Comparison of ENCODE assay signal across 8 cellular contexts in genomic region chr10:100186253-100186780, GRCh38. TPM values are rescaled to one million over a fixed set of nuclear protein-coding genes. Genes with fewer than 3 reads are reported as not detected.
DNase-seq lines count a peak whose midpoint lies in the region; ATAC-seq and TF ChIP-seq lines count a peak whose summit lies in the region.

No MANE protein-coding gene starts in this region.

- H4K91ac ChIP-seq in trophoblast cell (ENCODE audit: low read depth, low read length), result peak overlapping the region; percentile 23

- H3K27me3 ChIP-seq in trophoblast cell (ENCODE audit: insufficient read depth, low read length), result no peaks in the 10 kb centered on the region

- peak overlapping the region; percentile 37 for H3K27ac ChIP-seq in trophoblast cell (ENCODE audit: low read depth, low read length)

- peak overlapping the region; percentile 86 for H4K8ac ChIP-seq in trophoblast cell (ENCODE audit: low read depth, low read length)

- no peak overlapping the region for H3K4ac ChIP-seq in trophoblast cell (ENCODE audit: low read depth, low read length)

- peak overlapping the region; percentile 98 for H3K4me3 Mint-ChIP-seq in T-helper 2 cell treated with Interferon-gamma antibody and Interleukin-4, amounts not matched to agents 5 μg/mL and 100 μg/mL, for 36 hours
- H3K4me3 Mint-ChIP-seq in glutamatergic neuron (ENCODE audit: unreplicated experiment), result peak overlapping the region; percentile 99

- no peak for TF ChIP-seq CTCF in glutamatergic neuron (IDR thresholded peaks at IDR 0.05; ENCODE audit: partially characterized antibody, unreplicated experiment)

- H3K27ac Mint-ChIP-seq in T-helper 2 cell treated with Interferon-gamma antibody and Interleukin-4, amounts not matched to agents 5 μg/mL and 100 μg/mL, for 36 hours, result peak overlapping the region; percentile 95
- H3K27ac Mint-ChIP-seq in glutamatergic neuron (ENCODE audit: unreplicated experiment), result peak overlapping the region; percentile 94

- peak overlapping the region; percentile 72 for H3K9ac ChIP-seq in trophoblast cell (ENCODE audit: low read length)

- H3K14ac ChIP-seq in trophoblast cell (ENCODE audit: low read length), result peak overlapping the region; percentile 19

- H2BK120ac ChIP-seq in trophoblast cell (ENCODE audit: insufficient read depth, low read length, poor library complexity), result no peak overlapping the region

- H3K4me3 ChIP-seq in Jurkat, Clone E6-1 (ENCODE audit: low read length), result peak overlapping the region; percentile 98
- peak overlapping the region; percentile 89 for H3K4me3 ChIP-seq in trophoblast cell (ENCODE audit: low read depth, low read length)

- peak overlapping the region; percentile 78 for H3K4me2 ChIP-seq in trophoblast cell (ENCODE audit: low read length)

- peak; percentile 62 for ATAC-seq in GM21723 (IDR thresholded peaks at IDR 0.05; ENCODE audit: unreplicated experiment)

- H4K12ac ChIP-seq in trophoblast cell (ENCODE audit: low read depth, low read length), result peak overlapping the region; percentile 40

- H3K36me3 ChIP-seq in trophoblast cell (ENCODE audit: control insufficient read depth in 1 of 2, insufficient read depth in 2 of 2, low read length in 2 of 2), result peaks cover 3 to 10% of the 10 kb centered on the region in 2 experiments

- peak overlapping the region; percentile 32 for H2AFZ ChIP-seq in trophoblast cell (ENCODE audit: insufficient read depth, low read length, poor library complexity)

- H3K36me3 Mint-ChIP-seq in T-helper 2 cell treated with Interferon-gamma antibody and Interleukin-4, amounts not matched to agents 5 μg/mL and 100 μg/mL, for 36 hours (ENCODE audit: low read depth), result peaks cover 54% of the 10 kb centered on the region
- H3K36me3 Mint-ChIP-seq in glutamatergic neuron (ENCODE audit: unreplicated experiment), result no peaks in the 10 kb centered on the region

- no peak for DNase-seq in T-helper 2 cell treated with Interferon-gamma antibody and Interleukin-4, amounts not matched to agents 5 μg/mL and 100 μg/mL, for 36 hours (ENCODE audit: low spot score)
- no peak for DNase-seq in T-helper 2 cell
- no peak for DNase-seq in Jurkat, Clone E6-1 (ENCODE audit: low read depth, low spot score)
- DNase-seq in activated T-cell treated with anti-CD3 and anti-CD28 coated beads for 4 hours, result peak; percentile 5
- DNase-seq in glutamatergic neuron, result peak; percentile 34
- DNase-seq in trophoblast cell, result peak in 1 of 2 donors; percentile 44
- no peak for DNase-seq in NCI-H187 treated with DMSO at 0.1 percent for 48 hours (lab: John Stamatoyannopoulos, UW)

- no peaks in the 10 kb centered on the region for H3K27me3 Mint-ChIP-seq in T-helper 2 cell treated with Interferon-gamma antibody and Interleukin-4, amounts not matched to agents 5 μg/mL and 100 μg/mL, for 36 hours (ENCODE audit: low read depth)
- H3K27me3 Mint-ChIP-seq in glutamatergic neuron (ENCODE audit: unreplicated experiment), result peaks cover 3% of the 10 kb centered on the region

- peaks cover 52% of the 10 kb centered on the region for H3K4me1 Mint-ChIP-seq in T-helper 2 cell treated with Interferon-gamma antibody and Interleukin-4, amounts not matched to agents 5 μg/mL and 100 μg/mL, for 36 hours (ENCODE audit: low read depth)
- H3K4me1 Mint-ChIP-seq in glutamatergic neuron (ENCODE audit: low read depth, unreplicated experiment), result peaks cover 9% of the 10 kb centered on the region

- H2BK5ac ChIP-seq in trophoblast cell (ENCODE audit: low read depth, low read length, poor library complexity), result peak overlapping the region; percentile 15

- no CpG with 5 or more reads among the region's 14 CpGs for WGBS in trophoblast cell (ENCODE audit: extremely low coverage, insufficient coverage, insufficient read length)

- H3K23ac ChIP-seq in trophoblast cell (ENCODE audit: low read length), result no peak overlapping the region

- H3K18ac ChIP-seq in trophoblast cell (ENCODE audit: low read length), result peak overlapping the region; percentile 39

- H3K9me3 ChIP-seq in trophoblast cell (ENCODE audit: insufficient read depth, low read depth, low read length), result no peaks in the 10 kb centered on the region

- H3K79me1 ChIP-seq in trophoblast cell (ENCODE audit: low read length), result peaks cover 10% of the 10 kb centered on the region

- no peak overlapping the region for H2AK5ac ChIP-seq in trophoblast cell (ENCODE audit: low read length)

- no peak overlapping the region for H2BK12ac ChIP-seq in trophoblast cell (ENCODE audit: low read length)

- H3K4me1 ChIP-seq in trophoblast cell (ENCODE audit: control insufficient read depth in 1 of 2, insufficient read depth in 2 of 2, low read length in 2 of 2), result peaks cover 3 to 7% of the 10 kb centered on the region in 2 experiments

- no peaks in the 10 kb centered on the region for H3K9me3 Mint-ChIP-seq in T-helper 2 cell treated with Interferon-gamma antibody and Interleukin-4, amounts not matched to agents 5 μg/mL and 100 μg/mL, for 36 hours
- peaks cover 7% of the 10 kb centered on the region for H3K9me3 Mint-ChIP-seq in glutamatergic neuron (ENCODE audit: unreplicated experiment)

- peaks cover 7% of the 10 kb centered on the region for H3K79me2 ChIP-seq in trophoblast cell (ENCODE audit: control insufficient read depth, insufficient read depth, low read length, poor library complexity)

RNA-seq across cellular contexts. Expression of gene ERLIN1, which starts 0.5 kb away (rescaled TPM):
- 51.1 TPM for polyA plus RNA-seq in Jurkat, Clone E6-1 (2012; ENCODE audit: insufficient read depth, insufficient read length)
- total RNA-seq in glutamatergic neuron (ENCODE audit: unreplicated experiment), result 7.6 TPM
- polyA plus RNA-seq in trophoblast cell (2013), result 37.1 and 37.9 TPM in 2 replicates

RNA-seq across cellular contexts. Expression of gene CHUK, which starts 43.1 kb away (rescaled TPM):
- polyA plus RNA-seq in Jurkat, Clone E6-1 (2012; ENCODE audit: insufficient read depth, insufficient read length), result 25.5 TPM
- 35.7 TPM for total RNA-seq in glutamatergic neuron (ENCODE audit: unreplicated experiment)
- polyA plus RNA-seq in trophoblast cell (2013), result 12.7 and 12.8 TPM in 2 replicates

Comparison
In these comparisons a context has a peak if more than half of its experiments do, and no peak if none do; other contexts are left out.
1. DNase-seq: peak in activated T-cell treated with anti-CD3 and anti-CD28 coated beads for 4 hours (single experiment) and glutamatergic neuron (single experiment); none in T-helper 2 cell treated with Interferon-gamma antibody and Interleukin-4, amounts not matched to agents 5 μg/mL and 100 μg/mL, for 36 hours (single experiment), T-helper 2 cell (0 of 5), Jurkat, Clone E6-1 (single experiment) and NCI-H187 treated with DMSO at 0.1 percent for 48 hours (single experiment).